15 cellular contexts compared by ENCODE assay signal in the genomic region with DNA sequence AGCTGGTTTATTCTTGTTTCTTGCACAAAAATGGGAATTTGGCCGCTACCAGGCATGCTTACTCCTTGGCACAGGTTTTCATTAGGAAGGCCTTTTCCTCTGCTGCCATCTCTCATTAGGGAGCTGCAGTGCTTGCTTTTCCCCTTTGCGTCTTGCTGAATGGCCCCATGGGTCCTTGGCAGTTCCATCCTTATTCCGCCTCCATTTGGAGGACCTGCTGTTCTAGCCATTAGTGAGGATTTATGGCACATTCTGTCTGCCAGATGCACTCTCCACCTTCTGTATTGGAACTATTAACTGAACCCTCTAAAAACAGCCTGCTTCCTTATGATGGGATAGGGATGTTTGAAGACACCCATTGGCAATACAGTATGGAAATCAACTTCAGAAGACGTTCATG.
DNase-seq lines count a peak whose midpoint lies in the region; ATAC-seq and TF ChIP-seq lines count a peak whose summit lies in the region.
"Had no signal": no experiment of that assay in that cellular context is flagged by ENCODE, and none has a peak within 500 bp of the region (broad histone marks: within the 10 kb centered on the region; RNA-seq: fewer than 3 reads in every experiment).

No MANE protein-coding gene starts in this region.

- no peaks in the 10 kb centered on the region for H3K27me3 ChIP-seq in sigmoid colon

- peaks cover 56% of the 10 kb centered on the region for H3K36me3 Mint-ChIP-seq in brain

- intact Hi-C loops in sigmoid colon (cut with DNase I): loop anchor here (2.0 kb wide), 1 partner anchor 244 kb away; no protein-coding TSS in a partner anchor

- TF ChIP-seq CTCF in brain (conservative IDR thresholded peaks at IDR 0.05) (no peak), sigmoid colon (IDR thresholded peaks at IDR 0.05) (no peak)

- H3K4me3 Mint-ChIP-seq in brain: no peak overlapping the region
- H3K4me3 Mint-ChIP-seq: GM23338; T-helper 1 cell treated with Interleukin-12 subunit alpha and Interleukin-12 subunit beta and Interleukin-4 antibody, amounts not matched to agents 30 μg/mL and 1 μg/mL, for 36 hours had no signal

- H3K4me3 ChIP-seq in sigmoid colon: no peak overlapping the region
- H3K4me3 ChIP-seq: GM23338 had no signal

- H3K27ac Mint-ChIP-seq in brain: peak overlapping the region in 3 of 5 experiments; percentile 6 to 72 (median 10)
- H3K27ac Mint-ChIP-seq: GM23338; T-helper 1 cell treated with Interleukin-12 subunit alpha and Interleukin-12 subunit beta and Interleukin-4 antibody, amounts not matched to agents 30 μg/mL and 1 μg/mL, for 36 hours had no signal

- no peak for ATAC-seq in HG02588 (IDR thresholded peaks at IDR 0.05; ENCODE audit: unreplicated experiment)
- ATAC-seq: GM23338 had no signal

- no peaks in the 10 kb centered on the region for H3K9me3 ChIP-seq in sigmoid colon
- H3K9me3 ChIP-seq: Caco-2 had no signal

- no peak for TF ChIP-seq POLR2A in sigmoid colon (IDR thresholded peaks at IDR 0.05)

- H3K4me1 ChIP-seq in sigmoid colon: peaks cover 0 to 34% (median 22%) of the 10 kb centered on the region in 4 donors

- DNase-seq in NCI-H1694 (lab: John Stamatoyannopoulos, UW) (peak; percentile 68), NCI-H2171 (lab: John Stamatoyannopoulos, UW) (peak; percentile 58), sigmoid colon (peak; percentile 71), DMS79 treated with DMSO at 0.1 percent for 48 hours (lab: John Stamatoyannopoulos, UW) (no peak), T1000 (lab: John Stamatoyannopoulos, UW) (no peak), activated gamma-delta T cell treated with Interleukin-2 at 50 U/mL for 16 hours (no peak)
- DNase-seq: Caco-2, NCI-H510A treated with DMSO at 0.1 percent for 48 hours, RPMI8226, SIG-M5 had no signal

- peaks cover 32% of the 10 kb centered on the region for H3K4me1 Mint-ChIP-seq in brain

- WGBS in sigmoid colon, 2 donors: 86 to 88% methylated on average over 4 of the region's 4 CpGs

- H3K27ac ChIP-seq in sigmoid colon: peak overlapping the region; percentile 31 to 71 (median 49)
- H3K27ac ChIP-seq: HL-60 had no signal

- peaks cover 0 to 7% (median 3%) of the 10 kb centered on the region in 5 experiments for H3K9me3 Mint-ChIP-seq in brain
- H3K9me3 Mint-ChIP-seq: GM23338; T-helper 1 cell treated with Interleukin-12 subunit alpha and Interleukin-12 subunit beta and Interleukin-4 antibody, amounts not matched to agents 30 μg/mL and 1 μg/mL, for 36 hours had no signal

- H3K27me3 Mint-ChIP-seq in brain: no peaks in the 10 kb centered on the region

- TF ChIP-seq EP300 in sigmoid colon (IDR thresholded peaks at IDR 0.05): peak in 1 of 4 donors; percentile 20

- no peaks in the 10 kb centered on the region for H3K36me3 ChIP-seq in sigmoid colon

Comparison
In these comparisons a context has a peak if more than half of its experiments do, and no peak if none do; other contexts are left out.
1. DNase-seq: peak in NCI-H1694 (single experiment), NCI-H2171 (single experiment) and sigmoid colon (single experiment); none in DMS79 treated with DMSO at 0.1 percent for 48 hours (single experiment), T1000 (single experiment) and activated gamma-delta T cell treated with Interleukin-2 at 50 U/mL for 16 hours (single experiment).